ENCODE assay signal across 17 cellular contexts in the genomic region with DNA sequence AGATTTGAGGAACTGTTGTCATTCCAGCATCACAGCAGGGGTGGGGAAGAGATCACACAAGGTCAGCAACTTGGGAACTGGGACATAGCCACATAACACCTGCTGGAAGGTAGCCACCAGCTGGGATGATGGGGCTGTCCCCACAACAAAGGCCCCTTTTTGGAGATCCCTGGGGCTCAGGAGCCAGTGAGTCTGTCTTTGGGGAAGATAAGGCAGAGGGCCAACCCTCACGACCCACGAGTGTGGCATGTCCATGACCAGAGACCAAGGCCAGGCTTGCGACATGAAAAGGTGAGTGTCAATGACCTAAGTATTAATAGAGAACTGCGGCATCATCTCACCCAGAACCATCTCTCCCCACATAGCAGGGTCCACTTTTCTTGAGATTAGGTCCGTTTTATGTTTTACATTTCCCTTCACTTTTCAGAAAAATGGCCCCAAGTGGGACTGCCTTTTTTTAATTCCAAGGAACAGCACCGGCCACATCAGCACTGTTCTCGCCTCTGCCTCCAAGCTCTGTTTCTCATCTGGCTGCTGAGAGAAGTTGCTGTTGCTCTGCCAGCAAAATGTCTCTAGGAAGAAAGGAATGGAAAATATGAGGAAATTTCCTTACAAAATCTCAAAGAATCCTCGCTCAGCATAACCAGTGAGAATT.
A peak's percentile ranks its signal among the peaks of the same experiment; 100 is the strongest.
DNase-seq lines count a peak whose midpoint lies in the region; ATAC-seq, FAIRE-seq and TF ChIP-seq lines count a peak whose summit lies in the region.
"Had no signal": no experiment of that assay in that cellular context is flagged by ENCODE, and none has a peak within 500 bp of the region (broad histone marks: within the 10 kb centered on the region; RNA-seq: fewer than 3 reads in every experiment).

No MANE protein-coding gene starts in this region.

- DNase-seq in AG08395 (ENCODE audit: low spot score) = peak; percentile 43
- peak; percentile 37 for DNase-seq in GM23248
- peak; percentile 67 for DNase-seq in endodermal cell
- peak; percentile 92 for DNase-seq in HepG2 (ENCODE audit: low spot score)
- DNase-seq in small intestine = no peak
- DNase-seq in substantia nigra (lab: John Stamatoyannopoulos, UW) = no peak
- DNase-seq: AML-193; DMS 273 treated with DMSO at 0.1 percent for 48 hours; NCI-H1436 treated with DMSO at 0.1 percent for 48 hours; NCI-H2029 treated with DMSO at 0.1 percent for 48 hours; NCI-H2171 treated with DMSO at 0.1 percent for 48 hours; NCI-H446 treated with DMSO at 0.1 percent for 48 hours; NK-92 treated with Interleukin-12 subunit alpha and Interleukin-12 subunit beta, amount 100 ng/mL, for 24 hours had no signal

- intact Hi-C loops in HepG2 (cut with micrococcal nuclease; ENCODE audit: unreplicated experiment) = loop anchor here (1.0 to 5.0 kb wide), 2 partner anchors 64 to 103 kb away; no protein-coding TSS in a partner anchor

- H3K4me1 Mint-ChIP-seq in endodermal cell = no peaks in the 10 kb centered on the region

- no peak overlapping the region for H3K27ac Mint-ChIP-seq in endodermal cell
- H3K27ac Mint-ChIP-seq: CD14-positive monocyte had no signal

- peak in 1 of 2 experiments; percentile 72; a peak in 2 of 4 replicates for TF ChIP-seq POLR2A in HepG2 (IDR thresholded peaks at IDR 0.05; ENCODE audit: insufficient read depth in 1 of 2, low read depth in 2 of 2, low read length in 2 of 2)

- H3K27me3 Mint-ChIP-seq in endodermal cell (ENCODE audit: insufficient read depth) = no peaks in the 10 kb centered on the region

- no peaks in the 10 kb centered on the region for H3F3A ChIP-seq in GM23248 (ENCODE audit: insufficient read depth)

- WGBS in GM23248 (ENCODE audit: low coverage in 1 of 2, low lambda C conversion rate in 2 of 2, missing lambda C conversion rate in 2 of 2), 2 experiments = 47 to 52% methylated on average over 8 of the region's 8 CpGs
- 91 to 96% methylated on average over 7 to 8 of the region's 8 CpGs for WGBS in endodermal cell (ENCODE audit: insufficient coverage in 1 of 2, insufficient read length in 1 of 2), 2 experiments
- WGBS in HepG2 (ENCODE audit: low lambda C conversion rate) = 38% methylated on average over 8 of the region's 8 CpGs
- 70 to 71% (median 70%) methylated on average over 8 of the region's 8 CpGs for WGBS in small intestine, 3 donors

- CTCF ChIA-PET in HepG2 (lab: Yijun Ruan, JAX; ENCODE audit: low intra/inter-chr PET ratio, low total read pairs) = no interaction called here

- FAIRE-seq in HepG2 (lab: Jason Lieb, UNC) (peak; percentile 53), small intestine (lab: Jason Lieb, UNC) (no peak)
- FAIRE-seq: A549 had no signal

- H3K27me3 ChIP-seq in GM23248 (replicated peaks; ENCODE audit: insufficient read depth) (no peaks in the 10 kb centered on the region), endodermal cell (ENCODE audit: control insufficient read depth, insufficient read depth, low read length, poor library complexity, severe bottlenecking) (no peaks in the 10 kb centered on the region), HepG2 (ENCODE audit: control insufficient read depth in 1 of 2, insufficient read depth in 2 of 2, low read length in 2 of 2) (no peaks in the 10 kb centered on the region), small intestine (ENCODE audit: control insufficient read depth in 2 of 2, insufficient read depth in 2 of 2, low read length in 2 of 2) (no peaks in the 10 kb centered on the region)

- in situ Hi-C loops in GM23248 (cut with MboI) = no loop called here
- in situ Hi-C loops in HepG2 (cut with HindIII; ENCODE audit: extremely low pct_ligation_motif_present, low pct_unique_long_range_greater_than_20kb) = no loop called here

- TF ChIP-seq CTCF in endodermal cell (conservative IDR thresholded peaks at IDR 0.05) (no peak), HepG2 (CRISPR knock-in tag; IDR thresholded peaks at IDR 0.05) (no peak)

- no peaks in the 10 kb centered on the region for H3K9me3 Mint-ChIP-seq in endodermal cell
- H3K9me3 Mint-ChIP-seq: CD14-positive monocyte had no signal

- no peaks in the 10 kb centered on the region for H4K20me1 ChIP-seq in GM23248 (ENCODE audit: insufficient read depth)
- no peaks in the 10 kb centered on the region for H4K20me1 ChIP-seq in HepG2 (ENCODE audit: insufficient read depth, low read length)

- H3K4me3 Mint-ChIP-seq in endodermal cell = no peak overlapping the region
- H3K4me3 Mint-ChIP-seq: CD14-positive monocyte had no signal

- H3K36me3 ChIP-seq in GM23248 (ENCODE audit: low read depth) = no peaks in the 10 kb centered on the region
- no peaks in the 10 kb centered on the region for H3K36me3 ChIP-seq in endodermal cell (ENCODE audit: control insufficient read depth, insufficient read depth, low read length)
- H3K36me3 ChIP-seq in HepG2 (replicated peaks in 1 of 2; ENCODE audit: control insufficient read depth in 1 of 2, insufficient read depth in 2 of 2, low read length in 2 of 2) = no peaks in the 10 kb centered on the region; a peak in 1 of 5 replicates
- H3K36me3 ChIP-seq in small intestine (ENCODE audit: control insufficient read depth in 2 of 2, insufficient read depth in 2 of 2, low read length in 2 of 2) = no peaks in the 10 kb centered on the region

- H3K9me3 ChIP-seq in GM23248 (ENCODE audit: low read depth) (no peaks in the 10 kb centered on the region), endodermal cell (ENCODE audit: control insufficient read depth, low read length) (no peaks in the 10 kb centered on the region), HepG2 (ENCODE audit: low read length) (no peaks in the 10 kb centered on the region), small intestine (ENCODE audit: control insufficient read depth, low read depth) (no peaks in the 10 kb centered on the region)
- H3K9me3 ChIP-seq: A549 had no signal

- TF ChIP-seq RAD21 in HepG2 (CRISPR knock-in tag; IDR thresholded peaks at IDR 0.05) = no peak

- H3K27ac ChIP-seq in GM23248 (no peak overlapping the region), endodermal cell (ENCODE audit: low read depth, low read length) (no peak overlapping the region), HepG2 (ENCODE audit: extremely low read length, insufficient read depth, low read length) (peak overlapping the region; percentile 67), small intestine (ENCODE audit: low read depth in 1 of 2, low read length in 1 of 2) (no peak overlapping the region), substantia nigra (ENCODE audit: low read depth, low read length, poor library complexity, severe bottlenecking) (no peak overlapping the region)

- no peak overlapping the region for H3K9ac ChIP-seq in GM23248
- H3K9ac ChIP-seq in endodermal cell (ENCODE audit: extremely low read depth, low read length, poor library complexity, severe bottlenecking) = no peak overlapping the region
- peak overlapping the region; percentile 6; the same call in 1 of the 2 replicates for H3K9ac ChIP-seq in HepG2 (ENCODE audit: insufficient read depth, low read depth, low read length)

- H3K4me3 ChIP-seq in GM23248 (no peak overlapping the region), endodermal cell (ENCODE audit: low read length) (no peak overlapping the region), HepG2 (replicated peaks in 1 of 3; ENCODE audit: insufficient read depth in 1 of 3, low read depth in 2 of 3, low read length in 3 of 3) (peak overlapping the region in 2 of 3 experiments; percentile 28 to 31; a peak in 3 of 6 replicates), small intestine (ENCODE audit: low read depth in 1 of 2, low read length in 2 of 2) (no peak overlapping the region)
- H3K4me3 ChIP-seq: A549 had no signal

- TF ChIP-seq EP300 in HepG2 (IDR thresholded peaks at IDR 0.05; ENCODE audit: low read depth in 2 of 2, low read length in 2 of 2) = peak; percentile 94; a peak in 2 of 4 replicates
- TF ChIP-seq EP300 in HepG2 (CRISPR knock-in tag; IDR thresholded peaks at IDR 0.05; ENCODE audit: borderline replicate concordance) = peak; percentile 89

- no peaks in the 10 kb centered on the region for H3K9me2 ChIP-seq in GM23248 (ENCODE audit: insufficient read depth)

- no peaks in the 10 kb centered on the region for H3K4me1 ChIP-seq in GM23248 (ENCODE audit: insufficient read depth)
- H3K4me1 ChIP-seq in endodermal cell (ENCODE audit: control insufficient read depth, insufficient read depth, low read length) = no peaks in the 10 kb centered on the region
- peaks cover 50% of the 10 kb centered on the region for H3K4me1 ChIP-seq in HepG2 (ENCODE audit: insufficient read depth, low read length)
- no peaks in the 10 kb centered on the region for H3K4me1 ChIP-seq in small intestine (ENCODE audit: control insufficient read depth in 2 of 2, insufficient read depth in 1 of 2, low read depth in 1 of 2, low read length in 1 of 2)
- H3K4me1 ChIP-seq: A549 had no signal

- no peak overlapping the region for H2AFZ ChIP-seq in GM23248
- H2AFZ ChIP-seq in HepG2 (ENCODE audit: low read length) = no peak overlapping the region

- H3K36me3 Mint-ChIP-seq in endodermal cell (ENCODE audit: low read depth) = no peaks in the 10 kb centered on the region
- H3K36me3 Mint-ChIP-seq: CD14-positive monocyte had no signal

- ATAC-seq in HepG2 (peak; percentile 91), GM19328 (IDR thresholded peaks at IDR 0.05; ENCODE audit: unreplicated experiment) (no peak)
- no peak for ATAC-seq in activated CD4-positive, CD25-positive, alpha-beta regulatory T cell treated with anti-CD3 and anti-CD28 coated beads, Interleukin-2, amount 50 U/mL, for 24 hours
- ATAC-seq: A549 had no signal

- POLR2A ChIA-PET in HepG2 (lab: Yijun Ruan, JAX) = interaction anchor here (1.2 kb wide), 1 partner anchor 11 kb away, joined by 4 read pairs; no protein-coding TSS in a partner anchor

- H3K79me2 ChIP-seq in GM23248 (ENCODE audit: insufficient read depth) (no peaks in the 10 kb centered on the region), HepG2 (ENCODE audit: insufficient read depth, low read length) (peaks cover 9% of the 10 kb centered on the region)

- BruUV-seq in HepG2 (replicated peaks; lab: Mats Ljungman, UMichigan) = no TSS peak

- H3K4me2 ChIP-seq in GM23248 (ENCODE audit: unreplicated experiment) (no peak overlapping the region), HepG2 (ENCODE audit: low read depth, low read length) (peak overlapping the region; percentile 60)
- H3K4me2 ChIP-seq: A549 had no signal

TF ChIP-seq in HepG2, 621 proteins besides CTCF, POLR2A, EP300 and RAD21 (continues in another document):
- TF ChIP-seq MED13 (CRISPR knock-in tag; IDR thresholded peaks at IDR 0.05) = peak; percentile 96
- peak; percentile 64; the same call in 1 of the 2 replicates for TF ChIP-seq MED1 (CRISPR knock-in tag; IDR thresholded peaks at IDR 0.05)
- TF ChIP-seq, protein P1, sequence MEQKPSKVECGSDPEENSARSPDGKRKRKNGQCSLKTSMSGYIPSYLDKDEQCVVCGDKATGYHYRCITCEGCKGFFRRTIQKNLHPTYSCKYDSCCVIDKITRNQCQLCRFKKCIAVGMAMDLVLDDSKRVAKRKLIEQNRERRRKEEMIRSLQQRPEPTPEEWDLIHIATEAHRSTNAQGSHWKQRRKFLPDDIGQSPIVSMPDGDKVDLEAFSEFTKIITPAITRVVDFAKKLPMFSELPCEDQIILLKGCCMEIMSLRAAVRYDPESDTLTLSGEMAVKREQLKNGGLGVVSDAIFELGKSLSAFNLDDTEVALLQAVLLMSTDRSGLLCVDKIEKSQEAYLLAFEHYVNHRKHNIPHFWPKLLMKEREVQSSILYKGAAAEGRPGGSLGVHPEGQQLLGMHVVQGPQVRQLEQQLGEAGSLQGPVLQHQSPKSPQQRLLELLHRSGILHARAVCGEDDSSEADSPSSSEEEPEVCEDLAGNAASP (CRISPR knock-in tag; IDR thresholded peaks at IDR 0.05; ENCODE audit: borderline replicate concordance) = peak; percentile 98

Comparison
In these comparisons a context has a peak if more than half of its experiments do, and no peak if none do; other contexts are left out.
1. DNase-seq: peak in AG08395 (single experiment), GM23248 (single experiment), endodermal cell (single experiment) and HepG2 (single experiment); none in small intestine (single experiment) and substantia nigra (0 of 49).
2. H3K4me3 ChIP-seq: peak in HepG2 (2 of 3); none in GM23248 (single experiment), endodermal cell (single experiment) and small intestine (0 of 2).